ENCODE assay signal across 11 cellular contexts in genomic region chr1:109639841-109640184, GRCh38. TPM values are rescaled to one million over a fixed set of nuclear protein-coding genes. Genes with fewer than 3 reads are reported as not detected.
DNase-seq lines count a peak whose midpoint lies in the region; ATAC-seq and TF ChIP-seq lines count a peak whose summit lies in the region.
"Had no signal": no experiment of that assay in that cellular context is flagged by ENCODE, and none has a peak within 500 bp of the region (broad histone marks: within the 10 kb centered on the region; RNA-seq: fewer than 3 reads in every experiment).

No MANE protein-coding gene starts in this region.

- H3K36me3 ChIP-seq in esophagus muscularis mucosa (no peaks in the 10 kb centered on the region), prostate gland (no peaks in the 10 kb centered on the region)
- H3K36me3 ChIP-seq: esophagus squamous epithelium had no signal

- DNase-seq in ELF-1 (ENCODE audit: low read depth, low spot score) (peak; percentile 42), esophagus muscularis mucosa (ENCODE audit: extremely low spot score) (peak; percentile 64), prostate gland (ENCODE audit: low spot score) (no peak), NCI-H2227 (lab: John Stamatoyannopoulos, UW; ENCODE audit: unreplicated experiment) (no peak), kidney tubule cell (ENCODE audit: low spot score) (no peak)
- DNase-seq: esophagus squamous epithelium had no signal

- H3K27ac ChIP-seq in esophagus muscularis mucosa (replicated peaks in 1 of 4) = no peak overlapping the region
- H3K27ac ChIP-seq in prostate gland = no peak overlapping the region
- H3K27ac ChIP-seq: body of pancreas, esophagus squamous epithelium had no signal

- H3K27me3 ChIP-seq in esophagus muscularis mucosa (no peaks in the 10 kb centered on the region), prostate gland (replicated peaks; ENCODE audit: insufficient read depth) (no peaks in the 10 kb centered on the region)
- H3K27me3 ChIP-seq: body of pancreas, esophagus squamous epithelium had no signal

- WGBS in esophagus muscularis mucosa = 51% methylated on average over 6 of the region's 6 CpGs
- WGBS in prostate gland = 53% methylated on average over 6 of the region's 6 CpGs

- H3K9me3 ChIP-seq in esophagus muscularis mucosa (no peaks in the 10 kb centered on the region), prostate gland (no peaks in the 10 kb centered on the region)
- H3K9me3 ChIP-seq: body of pancreas, esophagus squamous epithelium had no signal

- no peak for TF ChIP-seq CTCF in esophagus muscularis mucosa (IDR thresholded peaks at IDR 0.05)
- TF ChIP-seq CTCF in prostate gland (IDR thresholded peaks at IDR 0.05) = no peak

- no peak for TF ChIP-seq POLR2A in esophagus muscularis mucosa (IDR thresholded peaks at IDR 0.05; ENCODE audit: low read depth)
- TF ChIP-seq POLR2A in prostate gland (IDR thresholded peaks at IDR 0.05) = no peak

- ATAC-seq in HG02759 (IDR thresholded peaks at IDR 0.05; ENCODE audit: unreplicated experiment) = peak; percentile 6

- intact Hi-C loops in esophagus muscularis mucosa (cut with DNase I) = loop anchor here (5.0 kb wide), 3 partner anchors 47 to 342 kb away; partner anchors contain the start of genes AHCYL1 and GSTM1
- intact Hi-C loops in prostate gland (cut with DNase I) = loop anchor here (5.0 kb wide), 2 partner anchors 132 to 342 kb away; partner anchors contain the start of gene AHCYL1

- no peak overlapping the region for H3K4me3 ChIP-seq in esophagus muscularis mucosa
- H3K4me3 ChIP-seq in prostate gland = no peak overlapping the region
- H3K4me3 ChIP-seq: body of pancreas, esophagus squamous epithelium had no signal

- H3K4me1 ChIP-seq in esophagus muscularis mucosa (peaks cover 16 to 29% (median 25%) of the 10 kb centered on the region in 4 donors), prostate gland (replicated peaks) (no peaks in the 10 kb centered on the region)

- TF ChIP-seq EP300 in esophagus muscularis mucosa (IDR thresholded peaks at IDR 0.05) = no peak

RNA-seq across cellular contexts. Expression of gene GSTM4, which starts 16.1 kb away (rescaled TPM):
- total RNA-seq in esophagus muscularis mucosa (10 to 100 TPM; 33.1 to 43.1 (median 39.1) TPM), prostate gland (10 to 100 TPM; 26.8 to 56.5 TPM)

RNA-seq across cellular contexts. Expression of gene AMPD2, which starts 20.2 kb away (rescaled TPM):
- total RNA-seq in esophagus muscularis mucosa (10 to 100 TPM; 23.7 to 38.8 (median 33.2) TPM), prostate gland (10 to 100 TPM; 40.1 to 72.3 TPM)

RNA-seq across cellular contexts. Expression of gene GNAT2, which starts 20.4 kb away (rescaled TPM):
- total RNA-seq in esophagus muscularis mucosa (under 1 TPM in 1 of 4 donors, not detected in 3; 0.33 TPM), prostate gland (not detected)
- total RNA-seq: B cell, body of pancreas, esophagus squamous epithelium, RPMI7951 had no signal

RNA-seq across cellular contexts. Expression of gene GSTM2, which starts 28.0 kb away (rescaled TPM):
- total RNA-seq in esophagus muscularis mucosa (10 to 100 TPM; 19.9 to 59.0 (median 39.3) TPM), prostate gland (10 to 100 TPM; 47.5 to 79.5 TPM)

RNA-seq across cellular contexts. Expression of gene GSTM1, which starts 47.8 kb away (rescaled TPM):
- total RNA-seq in esophagus muscularis mucosa (10 to 100 TPM in 1 of 4 donors, not detected in 3; 23.1 TPM), prostate gland (not detected)
- total RNA-seq: dermis microvascular lymphatic vessel endothelial cell had no signal

Comparison
In these comparisons a context has a peak if more than half of its experiments do, and no peak if none do; other contexts are left out.
1. DNase-seq: peak in ELF-1 (single experiment) and esophagus muscularis mucosa (single experiment); none in prostate gland (single experiment), NCI-H2227 (single experiment) and kidney tubule cell (single experiment).